In genomic region chr1:89603651-89604413, GRCh38 we compare ENCODE assay signal across 12 cellular contexts. TPM values are rescaled to one million over a fixed set of nuclear protein-coding genes. Genes with fewer than 3 reads are reported as not detected.
A peak's percentile ranks its signal among the peaks of the same experiment; 100 is the strongest.
DNase-seq lines count a peak whose midpoint lies in the region; ATAC-seq and TF ChIP-seq lines count a peak whose summit lies in the region.
"Had no signal": no experiment of that assay in that cellular context is flagged by ENCODE, and none has a peak within 500 bp of the region (broad histone marks: within the 10 kb centered on the region; RNA-seq: fewer than 3 reads in every experiment).

No MANE protein-coding gene starts in this region.

- H3K9me3 Mint-ChIP-seq in natural killer cell treated with Interleukin-12 subunit alpha and Interleukin-12 subunit beta and Interleukin-15 and Interleukin-18, amount 100 ng/mL, for 72 hours, result no peaks in the 10 kb centered on the region
- H3K9me3 Mint-ChIP-seq in natural killer cell, result no peaks in the 10 kb centered on the region

- 35 to 40% methylated on average over 4 of the region's 4 CpGs for WGBS in tibial nerve, 2 donors

- intact Hi-C loops in natural killer cell (cut with micrococcal nuclease), result no loop called here

- no peak for TF ChIP-seq EP300 in tibial nerve (IDR thresholded peaks at IDR 0.05)

- peak overlapping the region in 3 of 4 donors; percentile 30 to 72 (median 67) for H3K27ac ChIP-seq in tibial nerve
- H3K27ac ChIP-seq: ascending aorta had no signal

- H3K36me3 Mint-ChIP-seq in natural killer cell treated with Interleukin-12 subunit alpha and Interleukin-12 subunit beta and Interleukin-15 and Interleukin-18, amount 100 ng/mL, for 72 hours, result no peaks in the 10 kb centered on the region
- H3K36me3 Mint-ChIP-seq in natural killer cell, result no peaks in the 10 kb centered on the region

- no peak overlapping the region for H3K4me3 ChIP-seq in tibial nerve
- H3K4me3 ChIP-seq: ascending aorta had no signal

- TF ChIP-seq CTCF in natural killer cell (IDR thresholded peaks at IDR 0.05) (no peak), tibial nerve (IDR thresholded peaks at IDR 0.05) (no peak)

- no peak for DNase-seq in natural killer cell treated with Interleukin-12 subunit alpha and Interleukin-12 subunit beta and Interleukin-15 and Interleukin-18, amount 100 ng/mL, for 72 hours (ENCODE audit: low spot score)
- DNase-seq in natural killer cell, result no peak
- peak; percentile 39 for DNase-seq in activated T-helper 9 cell treated with anti-CD3 and anti-CD28 coated beads, Interleukin-2, amount 50 U/mL, for 16 hours (ENCODE audit: low read depth)
- DNase-seq in kidney tubule cell (ENCODE audit: low spot score), result peak; percentile 53
- DNase-seq in tibial nerve (ENCODE audit: low spot score in 2 of 2), result no peak
- DNase-seq in NCI-H146 treated with DMSO at 0.1 percent for 48 hours (lab: John Stamatoyannopoulos, UW; ENCODE audit: unreplicated experiment), result no peak
- DNase-seq in NCI-H2196 treated with DMSO at 0.1 percent for 48 hours (lab: John Stamatoyannopoulos, UW; ENCODE audit: unreplicated experiment), result no peak
- DNase-seq: AML-193, glutamatergic neuron, NCI-H2081 had no signal

- peaks cover 46 to 58% of the 10 kb centered on the region in 2 donors for H3K4me1 Mint-ChIP-seq in natural killer cell treated with Interleukin-12 subunit alpha and Interleukin-12 subunit beta and Interleukin-15 and Interleukin-18, amount 100 ng/mL, for 72 hours (ENCODE audit: low read depth in 2 of 2)
- peaks cover 35 to 43% of the 10 kb centered on the region in 2 donors for H3K4me1 Mint-ChIP-seq in natural killer cell

- H3K9me3 ChIP-seq in tibial nerve, result no peaks in the 10 kb centered on the region
- H3K9me3 ChIP-seq: ascending aorta had no signal

- no peaks in the 10 kb centered on the region for H3K27me3 ChIP-seq in tibial nerve
- H3K27me3 ChIP-seq: ascending aorta had no signal

- ATAC-seq in natural killer cell treated with Interleukin-12 subunit alpha and Interleukin-12 subunit beta and Interleukin-15 and Interleukin-18, amount 100 ng/mL, for 72 hours, result peak in 1 of 2 donors; percentile 21
- ATAC-seq in natural killer cell (no peak), GM19397 (IDR thresholded peaks at IDR 0.05; ENCODE audit: unreplicated experiment) (no peak)

- TF ChIP-seq POLR2A in tibial nerve (IDR thresholded peaks at IDR 0.05), result no peak

- H3K27ac Mint-ChIP-seq in natural killer cell treated with Interleukin-12 subunit alpha and Interleukin-12 subunit beta and Interleukin-15 and Interleukin-18, amount 100 ng/mL, for 72 hours, result peak overlapping the region; percentile 80 to 89
- no peak overlapping the region for H3K27ac Mint-ChIP-seq in natural killer cell

- H3K27me3 Mint-ChIP-seq in natural killer cell treated with Interleukin-12 subunit alpha and Interleukin-12 subunit beta and Interleukin-15 and Interleukin-18, amount 100 ng/mL, for 72 hours, result no peaks in the 10 kb centered on the region
- H3K27me3 Mint-ChIP-seq in natural killer cell (ENCODE audit: low read depth in 2 of 2), result no peaks in the 10 kb centered on the region

- H3K4me3 Mint-ChIP-seq in natural killer cell treated with Interleukin-12 subunit alpha and Interleukin-12 subunit beta and Interleukin-15 and Interleukin-18, amount 100 ng/mL, for 72 hours, result peak overlapping the region; percentile 15
- no peak overlapping the region for H3K4me3 Mint-ChIP-seq in natural killer cell

- no peaks in the 10 kb centered on the region for H3K36me3 ChIP-seq in tibial nerve
- H3K36me3 ChIP-seq: ascending aorta had no signal

- H3K4me1 ChIP-seq in tibial nerve, result peaks cover 0 to 71% (median 39%) of the 10 kb centered on the region in 4 donors
- H3K4me1 ChIP-seq: ascending aorta had no signal

RNA-seq across cellular contexts. Expression of gene LRRC8C, which starts 29.1 kb away (rescaled TPM):
- total RNA-seq in natural killer cell treated with Interleukin-12 subunit alpha and Interleukin-12 subunit beta and Interleukin-15 and Interleukin-18, amount 100 ng/mL, for 72 hours, result 10 to 100 TPM; 15.8 to 25.4 TPM
- total RNA-seq in natural killer cell, result 10 to 100 TPM in 2 of 3 donors, 1 to 10 TPM in 1; 7.6 to 19.1 (median 15.1) TPM
- total RNA-seq in tibial nerve, result 10 to 100 TPM; 16.5 to 23.8 (median 20.2) TPM

Comparison
In these comparisons a context has a peak if more than half of its experiments do, and no peak if none do; other contexts are left out.
1. H3K27ac Mint-ChIP-seq: peak in natural killer cell treated with Interleukin-12 subunit alpha and Interleukin-12 subunit beta and Interleukin-15 and Interleukin-18, amount 100 ng/mL, for 72 hours (2 of 2); none in natural killer cell (0 of 2).
2. DNase-seq: peak in activated T-helper 9 cell treated with anti-CD3 and anti-CD28 coated beads, Interleukin-2, amount 50 U/mL, for 16 hours (single experiment) and kidney tubule cell (single experiment); none in natural killer cell treated with Interleukin-12 subunit alpha and Interleukin-12 subunit beta and Interleukin-15 and Interleukin-18, amount 100 ng/mL, for 72 hours (single experiment), natural killer cell (single experiment), tibial nerve (0 of 2), NCI-H146 treated with DMSO at 0.1 percent for 48 hours (single experiment) and NCI-H2196 treated with DMSO at 0.1 percent for 48 hours (single experiment).